Comparison of ENCODE assay signal across 12 cellular contexts in genomic region chr7:129742267-129742666, GRCh38.
DNase-seq lines count a peak whose midpoint lies in the region; ATAC-seq lines count a peak whose summit lies in the region.
"Had no signal": no experiment of that assay in that cellular context is flagged by ENCODE, and none has a peak within 500 bp of the region (broad histone marks: within the 10 kb centered on the region; RNA-seq: fewer than 3 reads in every experiment).

No MANE protein-coding gene starts in this region.

- H3K4me1 Mint-ChIP-seq in CD4-positive, alpha-beta memory T cell: peaks cover 0 to 2% (median under 1%) of the 10 kb centered on the region in 4 donors
- H3K4me1 Mint-ChIP-seq: B cell had no signal

- intact Hi-C loops in CD4-positive, alpha-beta memory T cell (cut with micrococcal nuclease): no loop called here

- WGBS in mesendoderm (ENCODE audit: extremely low coverage, insufficient coverage, low lambda C conversion rate): no CpG with 5 or more reads among the region's 5 CpGs

- H3K4me3 ChIP-seq in iPS-20b (ENCODE audit: low read length): no peak overlapping the region
- no peak overlapping the region for H3K4me3 ChIP-seq in CD4-positive, alpha-beta memory T cell (ENCODE audit: low read length in 2 of 2)
- no peak overlapping the region for H3K4me3 ChIP-seq in mesendoderm (ENCODE audit: low read length)
- H3K4me3 ChIP-seq: PC-9 had no signal

- H3K27me3 Mint-ChIP-seq in CD4-positive, alpha-beta memory T cell: no peaks in the 10 kb centered on the region
- H3K27me3 Mint-ChIP-seq: B cell had no signal

- H3K18ac ChIP-seq in mesendoderm (ENCODE audit: low read length): no peak overlapping the region

- peaks cover 49% of the 10 kb centered on the region for H3K36me3 ChIP-seq in iPS-20b (ENCODE audit: insufficient read depth, low read depth, low read length)
- no peaks in the 10 kb centered on the region for H3K36me3 ChIP-seq in CD4-positive, alpha-beta memory T cell (ENCODE audit: insufficient read depth, low read length)
- H3K36me3 ChIP-seq in mesendoderm (ENCODE audit: control insufficient read depth, insufficient read depth, low read length): no peaks in the 10 kb centered on the region

- DNase-seq in NCI-H82 (lab: John Stamatoyannopoulos, UW): peak; percentile 26
- no peak for DNase-seq in NCI-H82 treated with DMSO at 0.1 percent for 48 hours (lab: John Stamatoyannopoulos, UW; ENCODE audit: unreplicated experiment)
- peak; percentile 67 for DNase-seq in DMS79 treated with DMSO at 0.1 percent for 48 hours (lab: John Stamatoyannopoulos, UW)
- peak; percentile 37 for DNase-seq in NCI-H2227 treated with DMSO at 0.1 percent for 48 hours (lab: John Stamatoyannopoulos, UW)
- DNase-seq in CD4-positive, alpha-beta memory T cell: no peak
- no peak for DNase-seq in mesendoderm
- DNase-seq: CD8-positive, alpha-beta T cell had no signal

- POLR2A ChIA-PET in CD4-positive, alpha-beta memory T cell (lab: Charles Lee; ENCODE audit: partially characterized antibody): no interaction called here

- no peak overlapping the region for H3K9ac ChIP-seq in iPS-20b (ENCODE audit: low read depth, low read length)
- no peak overlapping the region for H3K9ac ChIP-seq in mesendoderm (ENCODE audit: low read length)

- no peak overlapping the region for H2BK15ac ChIP-seq in mesendoderm (replicated peaks; ENCODE audit: low read depth)

- H3K27me3 ChIP-seq in iPS-20b (ENCODE audit: insufficient read depth, low read length) (no peaks in the 10 kb centered on the region), mesendoderm (ENCODE audit: insufficient read depth, low read length, poor library complexity) (no peaks in the 10 kb centered on the region)
- H3K27me3 ChIP-seq in CD4-positive, alpha-beta memory T cell (ENCODE audit: insufficient read depth, low read length): no peaks in the 10 kb centered on the region

- no peak overlapping the region for H2BK120ac ChIP-seq in mesendoderm (ENCODE audit: low read depth, low read length)

- H2BK5ac ChIP-seq in mesendoderm (ENCODE audit: low read length): no peak overlapping the region

- no peak overlapping the region for H3K23ac ChIP-seq in mesendoderm (ENCODE audit: low read length)

- H3K9me3 Mint-ChIP-seq in CD4-positive, alpha-beta memory T cell: no peaks in the 10 kb centered on the region
- H3K9me3 Mint-ChIP-seq: CD8-positive, alpha-beta T cell had no signal

- peaks cover 32 to 68% of the 10 kb centered on the region in 2 donors for H3K36me3 Mint-ChIP-seq in CD4-positive, alpha-beta memory T cell

- no peaks in the 10 kb centered on the region for H3K9me3 ChIP-seq in iPS-20b (ENCODE audit: insufficient read depth, low read depth, low read length)
- no peaks in the 10 kb centered on the region for H3K9me3 ChIP-seq in CD4-positive, alpha-beta memory T cell (ENCODE audit: control insufficient read depth in 1 of 2, low read length in 2 of 2)

- H3K79me1 ChIP-seq in mesendoderm (ENCODE audit: low read length): peaks cover 1% of the 10 kb centered on the region

- no peak overlapping the region for H3K27ac Mint-ChIP-seq in CD4-positive, alpha-beta memory T cell
- H3K27ac Mint-ChIP-seq: B cell; CD8-positive, alpha-beta T cell had no signal

- no peak overlapping the region for H3K4ac ChIP-seq in mesendoderm (ENCODE audit: low read depth, low read length)

- H3K4me2 ChIP-seq in mesendoderm (ENCODE audit: low read length): no peak overlapping the region
- H3K4me2 ChIP-seq: PC-9 had no signal

- H4K8ac ChIP-seq in mesendoderm (ENCODE audit: low read depth, low read length): no peak overlapping the region

- H3K56ac ChIP-seq in mesendoderm (ENCODE audit: low read length): no peak overlapping the region

- CTCF ChIA-PET in CD4-positive, alpha-beta memory T cell (lab: Charles Lee; ENCODE audit: partially characterized antibody): no interaction called here

- ATAC-seq in GM18909 (IDR thresholded peaks at IDR 0.05; ENCODE audit: poor library complexity, unreplicated experiment): no peak
- ATAC-seq: CD8-positive, alpha-beta T cell had no signal

- H3K79me2 ChIP-seq in mesendoderm (ENCODE audit: control insufficient read depth, insufficient read depth, low read length): no peaks in the 10 kb centered on the region

- no peak overlapping the region for H3K4me3 Mint-ChIP-seq in CD4-positive, alpha-beta memory T cell
- H3K4me3 Mint-ChIP-seq: B cell; CD8-positive, alpha-beta T cell had no signal

- no peak overlapping the region for H4K5ac ChIP-seq in mesendoderm (ENCODE audit: low read length)

- peak overlapping the region; percentile 8 for H3K27ac ChIP-seq in iPS-20b (ENCODE audit: low read length)
- H3K27ac ChIP-seq in CD4-positive, alpha-beta memory T cell (ENCODE audit: low read depth, low read length): no peak overlapping the region
- H3K27ac ChIP-seq in mesendoderm (ENCODE audit: low read depth, low read length): no peak overlapping the region
- H3K27ac ChIP-seq: HL-60, PC-9 had no signal

- no peak overlapping the region for H2AK5ac ChIP-seq in mesendoderm (ENCODE audit: low read length)

- H3K4me1 ChIP-seq in iPS-20b (ENCODE audit: insufficient read depth, low read length): peaks cover 23% of the 10 kb centered on the region; the same call in 1 of the 2 replicates
- H3K4me1 ChIP-seq in CD4-positive, alpha-beta memory T cell (ENCODE audit: insufficient read depth, low read length): no peaks in the 10 kb centered on the region
- no peaks in the 10 kb centered on the region for H3K4me1 ChIP-seq in mesendoderm (ENCODE audit: control insufficient read depth, low read depth, low read length)

Comparison
In these comparisons a context has a peak if more than half of its experiments do, and no peak if none do; other contexts are left out.
1. DNase-seq: peak in NCI-H82 (single experiment), DMS79 treated with DMSO at 0.1 percent for 48 hours (single experiment) and NCI-H2227 treated with DMSO at 0.1 percent for 48 hours (single experiment); none in NCI-H82 treated with DMSO at 0.1 percent for 48 hours (single experiment), CD4-positive, alpha-beta memory T cell (0 of 5) and mesendoderm (single experiment).